ENCODE assay signal across 1 cellular context in genomic region chr9:113456235-113456634, GRCh38.
TF ChIP-seq lines count a peak whose summit lies in the region.

No MANE protein-coding gene starts in this region.

TF ChIP-seq in IMR-90, 13 proteins besides CTCF, POLR2A, EP300 and RAD21:
- no peak for TF ChIP-seq SMC3 (IDR thresholded peaks at IDR 0.05; ENCODE audit: low read depth, low read length)
- no peak for TF ChIP-seq RCOR1 (IDR thresholded peaks at IDR 0.05; ENCODE audit: insufficient replicate concordance, low read length)
- no peak for TF ChIP-seq NFE2L2 (IDR thresholded peaks at IDR 0.05; ENCODE audit: low read depth, low read length)
- no peak for TF ChIP-seq CHD1 (IDR thresholded peaks at IDR 0.05; ENCODE audit: low read depth, low read length)
- no peak for TF ChIP-seq MXI1 (IDR thresholded peaks at IDR 0.05; ENCODE audit: borderline replicate concordance, low read depth, low read length)
- no peak for TF ChIP-seq CEBPB (IDR thresholded peaks at IDR 0.05; ENCODE audit: low read depth, low read length)
- TF ChIP-seq BHLHE40 (IDR thresholded peaks at IDR 0.05; ENCODE audit: low read depth, low read length), result no peak
- TF ChIP-seq RFX5 (IDR thresholded peaks at IDR 0.05; ENCODE audit: low read depth, low read length), result no peak
